10 cellular contexts compared by ENCODE assay signal in genomic region chr2:696463-696862, GRCh38.
DNase-seq lines count a peak whose midpoint lies in the region; ATAC-seq and TF ChIP-seq lines count a peak whose summit lies in the region.
"Had no signal": no experiment of that assay in that cellular context is flagged by ENCODE, and none has a peak within 500 bp of the region (broad histone marks: within the 10 kb centered on the region; RNA-seq: fewer than 3 reads in every experiment).

No MANE protein-coding gene starts in this region.

- peaks cover 18% of the 10 kb centered on the region for H3K4me1 Mint-ChIP-seq in memory B cell

- H3K27me3 Mint-ChIP-seq in memory B cell = no peaks in the 10 kb centered on the region

- peaks cover 2% of the 10 kb centered on the region for H3K36me3 Mint-ChIP-seq in memory B cell

- H3K4me3 Mint-ChIP-seq in memory B cell = no peak overlapping the region

- ATAC-seq in GM18870 (IDR thresholded peaks at IDR 0.05; ENCODE audit: unreplicated experiment) = peak; percentile 86
- ATAC-seq in GM21737 (IDR thresholded peaks at IDR 0.05; ENCODE audit: unreplicated experiment) = peak; percentile 99
- peak; percentile 97 for ATAC-seq in HG03378 (IDR thresholded peaks at IDR 0.05; ENCODE audit: unreplicated experiment)
- peak; percentile 99 for ATAC-seq in memory B cell (ENCODE audit: low read depth)
- ATAC-seq in SK-N-SH treated with all-trans-retinoic acid at 6 μM for 48 hours = no peak

- peak; percentile 49 to 70 for DNase-seq in memory B cell (ENCODE audit: low spot score in 2 of 2)
- no peak for DNase-seq in AG08395 (ENCODE audit: low spot score)
- no peak for DNase-seq in NCI-H2227 (lab: John Stamatoyannopoulos, UW; ENCODE audit: unreplicated experiment)
- no peak for DNase-seq in DMS153 treated with DMSO at 0.1 percent for 48 hours (lab: John Stamatoyannopoulos, UW; ENCODE audit: unreplicated experiment)
- DNase-seq: activated CD4-positive, alpha-beta T cell treated with anti-CD3 and anti-CD28 coated beads, Interleukin-2, amount 50 U/mL, for 48 hours; stimulated activated naive CD4-positive, alpha-beta T cell had no signal

- H3K27ac Mint-ChIP-seq in memory B cell = peak overlapping the region; percentile 86

- H3K9me3 Mint-ChIP-seq in memory B cell = no peaks in the 10 kb centered on the region

TF ChIP-seq in SK-N-SH treated with all-trans-retinoic acid at 6 μM for 48 hours, 23 proteins besides CTCF, POLR2A, EP300 and RAD21:
- TF ChIP-seq CSDC2 (CRISPR knock-in tag; IDR thresholded peaks at IDR 0.05) (no peak), ZFP3 (CRISPR knock-in tag; IDR thresholded peaks at IDR 0.05) (no peak), SNAI2 (CRISPR knock-in tag; IDR thresholded peaks at IDR 0.05) (no peak), CSRNP3 (CRISPR knock-in tag; IDR thresholded peaks at IDR 0.05) (no peak), RARB (CRISPR knock-in tag; IDR thresholded peaks at IDR 0.05) (no peak), ZFP30 (CRISPR knock-in tag; IDR thresholded peaks at IDR 0.05) (no peak), ISL1 (CRISPR knock-in tag; IDR thresholded peaks at IDR 0.05) (no peak), ZC3H10 (CRISPR knock-in tag; IDR thresholded peaks at IDR 0.05) (no peak), TCF4 (CRISPR knock-in tag; IDR thresholded peaks at IDR 0.05; ENCODE audit: borderline replicate concordance) (no peak)

Comparison
In these comparisons a context has a peak if more than half of its experiments do, and no peak if none do; other contexts are left out.
1. DNase-seq: peak in memory B cell (2 of 2); none in AG08395 (single experiment), NCI-H2227 (single experiment) and DMS153 treated with DMSO at 0.1 percent for 48 hours (single experiment).